ENCODE assay signal across 1 cellular context in the genomic region with DNA sequence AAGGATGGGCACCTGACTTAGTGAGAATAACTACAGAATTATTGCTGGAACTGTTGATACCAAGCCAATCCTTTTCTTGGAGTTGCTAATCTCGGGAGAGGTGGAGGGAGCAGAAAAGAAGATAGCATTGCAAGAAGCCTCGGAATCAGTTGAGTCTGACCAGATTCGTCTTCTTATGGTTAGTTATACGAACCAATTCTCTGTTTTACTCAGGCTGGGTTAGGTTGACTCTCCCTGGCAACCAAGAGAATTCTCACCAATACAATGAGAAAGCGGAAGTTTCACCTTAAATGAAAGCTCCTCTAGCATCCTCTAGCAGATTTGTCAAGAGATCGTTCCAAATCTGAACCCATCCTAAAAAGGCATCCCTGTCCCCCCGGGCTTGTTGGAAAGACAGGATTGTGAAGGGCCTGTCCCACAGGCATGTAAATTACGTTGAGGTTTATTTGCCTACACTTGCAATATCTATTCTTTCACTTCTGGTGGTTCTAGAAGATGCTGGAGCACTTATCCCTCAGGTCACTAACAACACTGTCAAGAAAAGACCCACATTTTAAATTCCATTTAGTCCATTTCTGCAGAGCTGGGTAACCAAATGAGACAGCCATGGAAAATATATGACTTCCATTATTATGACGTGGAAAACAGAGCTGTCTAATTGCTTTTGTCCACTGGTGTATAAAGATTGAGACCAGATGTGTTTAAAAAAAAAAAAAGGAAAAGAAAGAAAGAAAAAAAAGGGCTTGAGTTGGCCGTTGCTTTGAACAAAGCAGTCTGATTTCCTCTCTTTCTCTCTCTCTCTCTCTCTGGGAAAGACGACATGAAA.
TF ChIP-seq lines count a peak whose summit lies in the region.

No MANE protein-coding gene starts in this region.

TF ChIP-seq in GM23338, 12 proteins besides CTCF, POLR2A, EP300 and RAD21 (continued from another document):
- TF ChIP-seq, protein P1, sequence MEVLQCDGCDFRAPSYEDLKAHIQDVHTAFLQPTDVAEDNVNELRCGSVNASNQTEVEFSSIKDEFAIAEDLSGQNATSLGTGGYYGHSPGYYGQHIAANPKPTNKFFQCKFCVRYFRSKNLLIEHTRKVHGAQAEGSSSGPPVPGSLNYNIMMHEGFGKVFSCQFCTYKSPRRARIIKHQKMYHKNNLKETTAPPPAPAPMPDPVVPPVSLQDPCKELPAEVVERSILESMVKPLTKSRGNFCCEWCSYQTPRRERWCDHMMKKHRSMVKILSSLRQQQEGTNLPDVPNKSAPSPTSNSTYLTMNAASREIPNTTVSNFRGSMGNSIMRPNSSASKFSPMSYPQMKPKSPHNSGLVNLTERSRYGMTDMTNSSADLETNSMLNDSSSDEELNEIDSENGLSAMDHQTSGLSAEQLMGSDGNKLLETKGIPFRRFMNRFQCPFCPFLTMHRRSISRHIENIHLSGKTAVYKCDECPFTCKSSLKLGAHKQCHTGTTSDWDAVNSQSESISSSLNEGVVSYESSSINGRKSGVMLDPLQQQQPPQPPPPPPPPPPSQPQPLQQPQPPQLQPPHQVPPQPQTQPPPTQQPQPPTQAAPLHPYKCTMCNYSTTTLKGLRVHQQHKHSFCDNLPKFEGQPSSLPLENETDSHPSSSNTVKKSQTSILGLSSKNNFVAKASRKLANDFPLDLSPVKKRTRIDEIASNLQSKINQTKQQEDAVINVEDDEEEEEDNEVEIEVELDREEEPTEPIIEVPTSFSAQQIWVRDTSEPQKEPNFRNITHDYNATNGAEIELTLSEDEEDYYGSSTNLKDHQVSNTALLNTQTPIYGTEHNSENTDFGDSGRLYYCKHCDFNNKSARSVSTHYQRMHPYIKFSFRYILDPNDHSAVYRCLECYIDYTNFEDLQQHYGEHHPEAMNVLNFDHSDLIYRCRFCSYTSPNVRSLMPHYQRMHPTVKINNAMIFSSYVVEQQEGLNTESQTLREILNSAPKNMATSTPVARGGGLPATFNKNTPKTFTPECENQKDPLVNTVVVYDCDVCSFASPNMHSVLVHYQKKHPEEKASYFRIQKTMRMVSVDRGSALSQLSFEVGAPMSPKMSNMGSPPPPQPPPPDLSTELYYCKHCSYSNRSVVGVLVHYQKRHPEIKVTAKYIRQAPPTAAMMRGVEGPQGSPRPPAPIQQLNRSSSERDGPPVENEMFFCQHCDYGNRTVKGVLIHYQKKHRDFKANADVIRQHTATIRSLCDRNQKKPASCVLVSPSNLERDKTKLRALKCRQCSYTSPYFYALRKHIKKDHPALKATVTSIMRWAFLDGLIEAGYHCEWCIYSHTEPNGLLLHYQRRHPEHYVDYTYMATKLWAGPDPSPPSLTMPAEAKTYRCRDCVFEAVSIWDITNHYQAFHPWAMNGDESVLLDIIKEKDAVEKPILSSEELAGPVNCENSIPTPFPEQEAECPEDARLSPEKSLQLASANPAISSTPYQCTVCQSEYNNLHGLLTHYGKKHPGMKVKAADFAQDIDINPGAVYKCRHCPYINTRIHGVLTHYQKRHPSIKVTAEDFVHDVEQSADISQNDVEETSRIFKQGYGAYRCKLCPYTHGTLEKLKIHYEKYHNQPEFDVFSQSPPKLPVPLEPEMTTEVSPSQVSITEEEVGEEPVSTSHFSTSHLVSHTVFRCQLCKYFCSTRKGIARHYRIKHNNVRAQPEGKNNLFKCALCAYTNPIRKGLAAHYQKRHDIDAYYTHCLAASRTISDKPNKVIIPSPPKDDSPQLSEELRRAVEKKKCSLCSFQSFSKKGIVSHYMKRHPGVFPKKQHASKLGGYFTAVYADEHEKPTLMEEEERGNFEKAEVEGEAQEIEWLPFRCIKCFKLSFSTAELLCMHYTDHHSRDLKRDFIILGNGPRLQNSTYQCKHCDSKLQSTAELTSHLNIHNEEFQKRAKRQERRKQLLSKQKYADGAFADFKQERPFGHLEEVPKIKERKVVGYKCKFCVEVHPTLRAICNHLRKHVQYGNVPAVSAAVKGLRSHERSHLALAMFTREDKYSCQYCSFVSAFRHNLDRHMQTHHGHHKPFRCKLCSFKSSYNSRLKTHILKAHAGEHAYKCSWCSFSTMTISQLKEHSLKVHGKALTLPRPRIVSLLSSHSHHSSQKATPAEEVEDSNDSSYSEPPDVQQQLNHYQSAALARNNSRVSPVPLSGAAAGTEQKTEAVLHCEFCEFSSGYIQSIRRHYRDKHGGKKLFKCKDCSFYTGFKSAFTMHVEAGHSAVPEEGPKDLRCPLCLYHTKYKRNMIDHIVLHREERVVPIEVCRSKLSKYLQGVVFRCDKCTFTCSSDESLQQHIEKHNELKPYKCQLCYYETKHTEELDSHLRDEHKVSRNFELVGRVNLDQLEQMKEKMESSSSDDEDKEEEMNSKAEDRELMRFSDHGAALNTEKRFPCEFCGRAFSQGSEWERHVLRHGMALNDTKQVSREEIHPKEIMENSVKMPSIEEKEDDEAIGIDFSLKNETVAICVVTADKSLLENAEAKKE (CRISPR knock-in tag; IDR thresholded peaks at IDR 0.05) = no peak
- no peak for TF ChIP-seq ZNF331 (CRISPR knock-in tag; IDR thresholded peaks at IDR 0.05; ENCODE audit: low read depth)
